26 cellular contexts compared by ENCODE assay signal in the genomic region with DNA sequence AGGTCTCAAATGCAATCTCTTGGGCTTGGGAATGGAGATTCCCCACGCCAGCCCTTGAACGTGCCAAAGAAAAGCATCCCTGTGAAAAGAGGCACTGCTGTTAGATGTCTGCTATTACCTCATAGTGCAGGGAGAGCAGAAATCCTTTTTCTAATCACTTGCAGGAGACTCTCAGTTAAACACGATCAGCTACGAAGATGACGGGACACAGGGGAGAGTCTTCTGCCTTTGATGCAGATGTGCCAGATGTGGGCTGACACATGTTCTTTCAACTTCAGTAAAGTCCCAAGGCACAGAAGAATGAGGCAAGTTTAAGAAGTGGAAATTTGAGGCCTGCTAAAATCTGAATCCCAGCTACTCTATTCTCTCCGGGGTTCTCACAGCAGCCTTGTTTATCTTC.
"Had no signal": no experiment of that assay in that cellular context is flagged by ENCODE, and none has a peak within 500 bp of the region (broad histone marks: within the 10 kb centered on the region; RNA-seq: fewer than 3 reads in every experiment).

No MANE protein-coding gene starts in this region.

- H3K4me3 ChIP-seq: coronary artery, gastroesophageal sphincter had no signal

- DNase-seq: activated B cell treated with CpG ODN at 0.5 μM for 24 hours; activated CD4-positive, alpha-beta memory T cell treated with anti-CD3 and anti-CD28 coated beads for 36 hours; activated CD4-positive, alpha-beta T cell treated with anti-CD3 and anti-CD28 coated beads for 48 hours; activated CD4-positive, alpha-beta T cell treated with anti-CD3 and anti-CD28 coated beads, Interleukin-2, amount 50 U/mL, for 1 hour; activated CD8-positive, alpha-beta memory T cell treated with anti-CD3 and anti-CD28 coated beads, Interleukin-2, amount 10 ng/mL, durations not matched to agents 7 days and 5 days; activated CD8-positive, alpha-beta memory T cell treated with anti-CD3 and anti-CD28 coated beads, Interleukin-2, amount 50 U/mL, for 4 hours; activated CD8-positive, alpha-beta T cell treated with anti-CD3 and anti-CD28 coated beads, Interleukin-2, amount 10 ng/mL, durations not matched to agents 7 days and 5 days; activated gamma-delta T cell; activated naive CD4-positive, alpha-beta T cell; activated naive CD4-positive, alpha-beta T cell treated with anti-CD3 and anti-CD28 coated beads, Interleukin-2, amount 50 U/mL, for 16 hours; activated T-cell treated with anti-CD3 and anti-CD28 coated beads, Interleukin-2, amount 50 U/mL, for 24 hours; activated T-cell treated with anti-CD3 and anti-CD28 coated beads, Interleukin-2, amount 50 U/mL, for 72 hours; amniotic stem cell; brain microvascular endothelial cell; effector memory CD4-positive, alpha-beta T cell; endodermal cell; foreskin melanocyte; T-helper 1 cell; T-helper 17 cell; T1000; WERI-Rb-1 had no signal

- H3K27me3 ChIP-seq: brain microvascular endothelial cell, dorsolateral prefrontal cortex, gastroesophageal sphincter had no signal

- H3K9me3 ChIP-seq: gastroesophageal sphincter had no signal

- ATAC-seq: activated CD4-positive, CD25-positive, alpha-beta regulatory T cell treated with anti-CD3 and anti-CD28 coated beads, Interleukin-2, amount 50 U/mL, for 24 hours; activated CD8-positive, alpha-beta memory T cell treated with anti-CD3 and anti-CD28 coated beads, Interleukin-2, amount 10 ng/mL, durations not matched to agents 7 days and 5 days; activated CD8-positive, alpha-beta T cell treated with anti-CD3 and anti-CD28 coated beads, Interleukin-2, amount 10 ng/mL, durations not matched to agents 7 days and 5 days; activated T-cell treated with anti-CD3 and anti-CD28 coated beads, Interleukin-2, amount 50 U/mL, for 72 hours; esophagus mucosa; gastroesophageal sphincter; T-helper 17 cell had no signal

- H3K4me1 ChIP-seq: gastroesophageal sphincter had no signal

- H3K36me3 ChIP-seq: brain microvascular endothelial cell, gastroesophageal sphincter, WERI-Rb-1 had no signal

- H3K27ac ChIP-seq: brain microvascular endothelial cell, coronary artery, gastroesophageal sphincter, WERI-Rb-1 had no signal
